8 cellular contexts compared by ENCODE assay signal in the genomic region with DNA sequence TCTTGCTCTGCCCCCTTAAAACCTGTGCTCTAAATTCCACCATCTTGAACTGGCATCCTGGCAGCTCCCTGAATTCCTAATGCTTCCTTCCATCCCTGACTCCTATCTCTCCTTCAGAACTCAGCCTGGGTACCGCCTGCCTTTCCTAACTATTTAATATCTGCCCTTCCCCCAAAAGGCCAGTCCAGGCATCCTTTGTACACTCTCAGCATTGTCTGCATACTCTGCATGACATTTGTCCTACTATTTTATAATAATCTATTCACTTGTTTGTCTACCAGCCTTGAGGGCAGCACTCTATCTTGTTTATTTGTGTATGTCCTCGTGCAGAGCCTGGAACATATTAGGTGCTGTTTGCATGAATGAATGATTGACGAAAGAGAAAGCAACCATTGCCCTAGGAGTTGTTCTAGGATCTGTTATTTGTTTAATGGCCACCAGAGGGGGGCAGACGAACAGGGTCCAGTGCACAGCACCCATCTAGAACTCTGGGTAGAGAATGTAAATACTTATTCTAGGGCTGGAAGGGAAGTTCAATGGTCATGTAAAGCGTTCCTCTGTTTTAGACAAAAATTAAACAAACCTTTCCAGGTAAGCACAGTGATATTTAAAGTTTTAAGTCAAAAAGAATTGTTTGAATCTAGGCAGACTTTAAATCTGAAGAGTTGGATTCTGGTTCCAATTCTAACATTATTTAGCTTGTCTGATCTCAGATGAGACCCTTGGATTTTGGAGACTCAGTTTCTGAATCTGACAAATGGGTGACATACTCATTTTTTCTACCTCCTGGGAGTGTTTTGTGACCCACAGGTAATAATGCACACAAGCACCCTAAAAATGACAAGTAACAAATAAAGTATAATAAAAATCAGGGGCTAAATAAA.
DNase-seq lines count a peak whose midpoint lies in the region; ATAC-seq and TF ChIP-seq lines count a peak whose summit lies in the region.

No MANE protein-coding gene starts in this region.

- H3K27ac ChIP-seq in DND-41 (ENCODE audit: low read length): no peak overlapping the region
- no peak overlapping the region for H3K27ac ChIP-seq in gastroesophageal sphincter
- H3K27ac ChIP-seq in trophoblast cell (ENCODE audit: low read depth, low read length): no peak overlapping the region

- no peaks in the 10 kb centered on the region for H3K9me3 Mint-ChIP-seq in activated T-helper 17 cell treated with anti-CD3 and anti-CD28 coated beads, Interleukin-2, amount 50 U/mL, for 72 hours

- H3K27me3 Mint-ChIP-seq in activated T-helper 17 cell treated with anti-CD3 and anti-CD28 coated beads, Interleukin-2, amount 50 U/mL, for 72 hours: no peaks in the 10 kb centered on the region

- 1 to 21% methylated on average over 3 to 5 of the region's 5 CpGs for WGBS in gastroesophageal sphincter (ENCODE audit: low coverage in 1 of 2), 2 donors
- WGBS in trophoblast cell (ENCODE audit: extremely low coverage, insufficient coverage, insufficient read length): no CpG with 5 or more reads among the region's 5 CpGs

- TF ChIP-seq CTCF in DND-41 (IDR thresholded peaks at IDR 0.05; ENCODE audit: borderline replicate concordance, extremely low read depth, low read length, poor library complexity, severe bottlenecking) (peak; percentile 83), gastroesophageal sphincter (IDR thresholded peaks at IDR 0.05) (peak; percentile 58 to 87 (median 82))

- no peak for TF ChIP-seq POLR2A in gastroesophageal sphincter (IDR thresholded peaks at IDR 0.05)

- ATAC-seq in DND-41 (ENCODE audit: insufficient read depth, low read depth) (peak; percentile 100), GM19438 (IDR thresholded peaks at IDR 0.05; ENCODE audit: low read depth, unreplicated experiment) (peak; percentile 91), HG03439 (IDR thresholded peaks at IDR 0.05; ENCODE audit: unreplicated experiment) (peak; percentile 98), gastroesophageal sphincter (peak; percentile 62)
- peak; percentile 87 for ATAC-seq in activated T-helper 17 cell treated with anti-CD3 and anti-CD28 coated beads, Interleukin-2, amount 50 U/mL, for 72 hours (replicated peaks)

- H3K79me2 ChIP-seq in DND-41 (ENCODE audit: insufficient read depth, low read length) (no peaks in the 10 kb centered on the region), trophoblast cell (ENCODE audit: control insufficient read depth, insufficient read depth, low read length, poor library complexity) (no peaks in the 10 kb centered on the region)

- H2BK12ac ChIP-seq in trophoblast cell (ENCODE audit: low read length): no peak overlapping the region

- no peak overlapping the region for H3K27ac Mint-ChIP-seq in activated T-helper 17 cell treated with anti-CD3 and anti-CD28 coated beads, Interleukin-2, amount 50 U/mL, for 72 hours

- DNase-seq in DND-41 (peak; percentile 58), NT2/D1 (ENCODE audit: low read depth, low spot score) (peak; percentile 57), trophoblast cell (peak; percentile 38 to 77), GOT3 (lab: John Stamatoyannopoulos, UW) (no peak)

- H3K4me3 Mint-ChIP-seq in activated T-helper 17 cell treated with anti-CD3 and anti-CD28 coated beads, Interleukin-2, amount 50 U/mL, for 72 hours: peak overlapping the region; percentile 31

- H4K20me1 ChIP-seq in DND-41 (ENCODE audit: insufficient read depth, low read length): no peaks in the 10 kb centered on the region

- H3K4ac ChIP-seq in trophoblast cell (ENCODE audit: low read depth, low read length): no peak overlapping the region

- no peak overlapping the region for H3K14ac ChIP-seq in trophoblast cell (ENCODE audit: low read length)

- H3K4me1 ChIP-seq in DND-41 (ENCODE audit: insufficient read depth, low read length): 0 out of 2 replicates have a peak, but pooled peaks cover 3% of the 10 kb centered on the region
- no peaks in the 10 kb centered on the region for H3K4me1 ChIP-seq in NT2/D1 (ENCODE audit: insufficient read depth, insufficient read length)
- H3K4me1 ChIP-seq in gastroesophageal sphincter: peaks cover 0 to 12% (median 0%) of the 10 kb centered on the region in 3 donors
- H3K4me1 ChIP-seq in trophoblast cell (ENCODE audit: control insufficient read depth in 1 of 2, insufficient read depth in 2 of 2, low read length in 2 of 2): no peaks in the 10 kb centered on the region

- H3K4me2 ChIP-seq in DND-41 (ENCODE audit: insufficient read depth, low read length): peak overlapping the region; percentile 59
- H3K4me2 ChIP-seq in trophoblast cell (ENCODE audit: low read length): no peak overlapping the region

- H3K18ac ChIP-seq in trophoblast cell (ENCODE audit: low read length): no peak overlapping the region

- H3K23ac ChIP-seq in trophoblast cell (ENCODE audit: low read length): no peak overlapping the region

- no peak overlapping the region for H3K9ac ChIP-seq in DND-41 (ENCODE audit: low read depth, low read length)
- no peak overlapping the region for H3K9ac ChIP-seq in NT2/D1 (ENCODE audit: insufficient read length, low read depth)
- no peak overlapping the region for H3K9ac ChIP-seq in trophoblast cell (ENCODE audit: low read length)

- H2AFZ ChIP-seq in DND-41 (ENCODE audit: low read depth, low read length) (peak overlapping the region; percentile 51; the same call in 1 of the 2 replicates), trophoblast cell (ENCODE audit: insufficient read depth, low read length, poor library complexity) (no peak overlapping the region)

- no peak overlapping the region for H2BK120ac ChIP-seq in trophoblast cell (ENCODE audit: insufficient read depth, low read length, poor library complexity)

- H3K4me3 ChIP-seq in DND-41 (ENCODE audit: low read depth in 1 of 2, low read length in 2 of 2) (no peak overlapping the region), NT2/D1 (ENCODE audit: insufficient read length, low read depth) (no peak overlapping the region), gastroesophageal sphincter (peak overlapping the region in 1 of 2 donors; percentile 12), trophoblast cell (ENCODE audit: low read depth, low read length) (no peak overlapping the region)

- H3K27me3 ChIP-seq in DND-41 (ENCODE audit: insufficient read depth, low read length, poor library complexity) (no peaks in the 10 kb centered on the region), NT2/D1 (ENCODE audit: insufficient read depth, insufficient read length) (no peaks in the 10 kb centered on the region), gastroesophageal sphincter (no peaks in the 10 kb centered on the region), trophoblast cell (ENCODE audit: insufficient read depth, low read length) (no peaks in the 10 kb centered on the region)

- H4K8ac ChIP-seq in trophoblast cell (ENCODE audit: low read depth, low read length): no peak overlapping the region

- no peak for TF ChIP-seq EP300 in gastroesophageal sphincter (IDR thresholded peaks at IDR 0.05)

- H3K36me3 ChIP-seq in DND-41 (ENCODE audit: insufficient read depth, low read length): no peaks in the 10 kb centered on the region
- H3K36me3 ChIP-seq in NT2/D1 (ENCODE audit: insufficient read depth, insufficient read length, low read length): no peaks in the 10 kb centered on the region
- no peaks in the 10 kb centered on the region for H3K36me3 ChIP-seq in gastroesophageal sphincter
- H3K36me3 ChIP-seq in trophoblast cell (ENCODE audit: control insufficient read depth in 1 of 2, insufficient read depth in 2 of 2, low read length in 2 of 2): no peaks in the 10 kb centered on the region

- no peak overlapping the region for H4K91ac ChIP-seq in trophoblast cell (ENCODE audit: low read depth, low read length)

- peaks cover 4% of the 10 kb centered on the region for H3K4me1 Mint-ChIP-seq in activated T-helper 17 cell treated with anti-CD3 and anti-CD28 coated beads, Interleukin-2, amount 50 U/mL, for 72 hours

- H4K12ac ChIP-seq in trophoblast cell (ENCODE audit: low read depth, low read length): no peak overlapping the region

- H3K36me3 Mint-ChIP-seq in activated T-helper 17 cell treated with anti-CD3 and anti-CD28 coated beads, Interleukin-2, amount 50 U/mL, for 72 hours (ENCODE audit: low read depth): no peaks in the 10 kb centered on the region

- H3K9me3 ChIP-seq in DND-41 (ENCODE audit: insufficient read depth, low read length, severe bottlenecking) (no peaks in the 10 kb centered on the region), NT2/D1 (ENCODE audit: insufficient read depth, low read length) (no peaks in the 10 kb centered on the region), gastroesophageal sphincter (no peaks in the 10 kb centered on the region), trophoblast cell (ENCODE audit: insufficient read depth, low read depth, low read length) (no peaks in the 10 kb centered on the region)

- H2BK5ac ChIP-seq in trophoblast cell (ENCODE audit: low read depth, low read length, poor library complexity): no peak overlapping the region

- no peaks in the 10 kb centered on the region for H3K79me1 ChIP-seq in trophoblast cell (ENCODE audit: low read length)

- no peak overlapping the region for H2AK5ac ChIP-seq in trophoblast cell (ENCODE audit: low read length)
